ENCODE assay signal across 8 cellular contexts in genomic region chr1:181179980-181180964, GRCh38.
DNase-seq lines count a peak whose midpoint lies in the region; ATAC-seq and TF ChIP-seq lines count a peak whose summit lies in the region.

No MANE protein-coding gene starts in this region.

- H3K27me3 Mint-ChIP-seq in central memory CD8-positive, alpha-beta T cell: peaks cover 58% of the 10 kb centered on the region
- H3K27me3 Mint-ChIP-seq in mesothelial cell of epicardium (ENCODE audit: low read depth) (peaks cover 26% of the 10 kb centered on the region), type B pancreatic cell (peaks cover 24% of the 10 kb centered on the region)

- H3K36me3 Mint-ChIP-seq in central memory CD8-positive, alpha-beta T cell (ENCODE audit: insufficient read depth): no peaks in the 10 kb centered on the region
- no peaks in the 10 kb centered on the region for H3K36me3 Mint-ChIP-seq in mesothelial cell of epicardium
- H3K36me3 Mint-ChIP-seq in type B pancreatic cell: no peaks in the 10 kb centered on the region

- H3K27ac Mint-ChIP-seq in central memory CD8-positive, alpha-beta T cell (ENCODE audit: low read depth): no peak overlapping the region
- H3K27ac Mint-ChIP-seq in mesothelial cell of epicardium: peak overlapping the region; percentile 41
- peak overlapping the region; percentile 65 for H3K27ac Mint-ChIP-seq in type B pancreatic cell

- no peak for TF ChIP-seq RAD21 in Ishikawa (IDR thresholded peaks at IDR 0.05; ENCODE audit: low read depth)

- H3K9me3 Mint-ChIP-seq in central memory CD8-positive, alpha-beta T cell: no peaks in the 10 kb centered on the region
- no peaks in the 10 kb centered on the region for H3K9me3 Mint-ChIP-seq in mesothelial cell of epicardium
- H3K9me3 Mint-ChIP-seq in type B pancreatic cell: no peaks in the 10 kb centered on the region

- peak; percentile 54 for ATAC-seq in central memory CD8-positive, alpha-beta T cell (replicated peaks; ENCODE audit: extremely low read depth, poor library complexity, severe bottlenecking)
- ATAC-seq in GM21367 (IDR thresholded peaks at IDR 0.05; ENCODE audit: unreplicated experiment) (no peak), GM21576 (IDR thresholded peaks at IDR 0.05; ENCODE audit: unreplicated experiment) (no peak)

- TF ChIP-seq CTCF in AG09319 (IDR thresholded peaks at IDR 0.05; ENCODE audit: low read depth, low read length) (no peak), mesothelial cell of epicardium (IDR thresholded peaks at IDR 0.05; ENCODE audit: unreplicated experiment) (no peak), type B pancreatic cell (conservative IDR thresholded peaks at IDR 0.05) (no peak)

- H3K4me1 Mint-ChIP-seq in central memory CD8-positive, alpha-beta T cell: peaks cover 9% of the 10 kb centered on the region
- peaks cover 27% of the 10 kb centered on the region for H3K4me1 Mint-ChIP-seq in mesothelial cell of epicardium
- H3K4me1 Mint-ChIP-seq in type B pancreatic cell (ENCODE audit: unreplicated experiment): peaks cover 26% of the 10 kb centered on the region

- DNase-seq in AG09319 (ENCODE audit: extremely low read depth, low read depth) (peak; percentile 37), SK-MEL-5 (ENCODE audit: low read depth, low spot score) (peak; percentile 32), mesothelial cell of epicardium (ENCODE audit: low spot score in 2 of 2, unreplicated experiment in 2 of 2) (peak in 1 of 2 experiments; percentile 22), type B pancreatic cell (ENCODE audit: extremely low spot score, unreplicated experiment) (peak; percentile 69)
- DNase-seq in central memory CD8-positive, alpha-beta T cell (ENCODE audit: low spot score in 2 of 2): no peak

- in situ Hi-C loops in SK-MEL-5 (cut with HindIII; ENCODE audit: low pct_unique_long_range_greater_than_20kb, low sequenced_read_pairs): no loop called here

- no peak overlapping the region for H3K4me3 Mint-ChIP-seq in central memory CD8-positive, alpha-beta T cell
- H3K4me3 Mint-ChIP-seq in mesothelial cell of epicardium (no peak overlapping the region), type B pancreatic cell (peak overlapping the region; percentile 59)

- no peak for TF ChIP-seq EP300 in Ishikawa (IDR thresholded peaks at IDR 0.05; ENCODE audit: borderline replicate concordance)

TF ChIP-seq in Ishikawa, 13 proteins besides CTCF, POLR2A, EP300 and RAD21:
- TF ChIP-seq ZBTB7A (IDR thresholded peaks at IDR 0.05; ENCODE audit: low read depth): no peak
- TF ChIP-seq MAX (IDR thresholded peaks at IDR 0.05): peak; percentile 89
- no peak for TF ChIP-seq FOXM1 (IDR thresholded peaks at IDR 0.05; ENCODE audit: borderline replicate concordance, low read depth)
- TF ChIP-seq TAF1 (IDR thresholded peaks at IDR 0.05; ENCODE audit: low read depth): no peak
- no peak for TF ChIP-seq CEBPB (IDR thresholded peaks at IDR 0.05)
- no peak for TF ChIP-seq REST (IDR thresholded peaks at IDR 0.05; ENCODE audit: low read depth)
- TF ChIP-seq CREB1 (IDR thresholded peaks at IDR 0.05; ENCODE audit: low read depth): no peak
- TF ChIP-seq TEAD4 (IDR thresholded peaks at IDR 0.05): no peak
- no peak for TF ChIP-seq NFIC (IDR thresholded peaks at IDR 0.05)
- peak; percentile 65 for TF ChIP-seq USF1 (IDR thresholded peaks at IDR 0.05)
- TF ChIP-seq TCF12 (IDR thresholded peaks at IDR 0.05; ENCODE audit: low read depth): no peak
- TF ChIP-seq EGR1 (IDR thresholded peaks at IDR 0.05): peak; percentile 74; the same call in 1 of the 2 replicates
- no peak for TF ChIP-seq YY1 (IDR thresholded peaks at IDR 0.05; ENCODE audit: low read depth)

Comparison
In these comparisons a context has a peak if more than half of its experiments do, and no peak if none do; other contexts are left out.
1. DNase-seq: peak in AG09319 (single experiment), SK-MEL-5 (single experiment) and type B pancreatic cell (single experiment); none in central memory CD8-positive, alpha-beta T cell (0 of 2).